ENCODE assay signal across 11 cellular contexts in the genomic region with DNA sequence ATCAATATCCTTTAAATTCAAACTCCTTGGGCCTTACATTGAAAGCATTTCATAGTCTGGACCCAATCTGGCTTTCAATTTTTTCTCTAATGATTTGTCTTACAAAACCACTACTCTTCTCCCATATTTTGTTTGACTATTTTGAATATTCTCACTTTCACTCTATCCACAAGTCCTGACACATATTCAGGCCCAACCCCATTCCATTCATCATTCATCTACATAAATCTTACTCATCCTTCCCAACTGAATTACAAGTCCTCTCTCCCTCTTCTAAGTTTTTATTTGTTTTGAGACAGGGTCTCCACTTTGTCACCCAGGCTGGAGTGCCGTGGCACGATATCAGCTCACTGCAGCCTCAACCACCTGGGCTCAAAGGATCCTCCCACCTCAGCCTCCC.
"Had no signal": no experiment of that assay in that cellular context is flagged by ENCODE, and none has a peak within 500 bp of the region (broad histone marks: within the 10 kb centered on the region; RNA-seq: fewer than 3 reads in every experiment).

No MANE protein-coding gene starts in this region.

- H3K4me1 ChIP-seq: neural progenitor cell, uterus had no signal

- H3K9ac ChIP-seq: neural progenitor cell had no signal

- H3K27me3 Mint-ChIP-seq: activated naive CD8-positive, alpha-beta T cell treated with anti-CD3 and anti-CD28 coated beads, Interleukin-2, amount 10 ng/mL, durations not matched to agents 7 days and 5 days; memory B cell had no signal

- H3K4me3 ChIP-seq: neural progenitor cell, ovary, uterus had no signal

- ATAC-seq: WTC11 had no signal

- DNase-seq: activated naive CD8-positive, alpha-beta T cell treated with anti-CD3 and anti-CD28 coated beads, Interleukin-2, amount 10 ng/mL, durations not matched to agents 7 days and 5 days; aorta; foreskin melanocyte; head of caudate nucleus; ovary; stimulated activated CD4-positive, alpha-beta T cell treated with anti-CD3 and anti-CD28 coated beads, Interleukin-2, amount 100 ng/mL, for 48 hours; uterus had no signal

- H3K36me3 ChIP-seq: ovary, uterus had no signal

- H3K9me3 ChIP-seq: ovary, uterus had no signal

- H3K4me1 Mint-ChIP-seq: memory B cell, neural progenitor cell, WTC11 had no signal

- FAIRE-seq: endometrium had no signal

- H3K27ac ChIP-seq: neural progenitor cell, ovary, uterus had no signal

- H2AFZ ChIP-seq: neural progenitor cell had no signal

- H3K4me2 ChIP-seq: neural progenitor cell had no signal

- H3K9me3 Mint-ChIP-seq: activated naive CD8-positive, alpha-beta T cell treated with anti-CD3 and anti-CD28 coated beads, Interleukin-2, amount 10 ng/mL, durations not matched to agents 7 days and 5 days; memory B cell; neural progenitor cell; WTC11 had no signal

- H3K27me3 ChIP-seq: neural progenitor cell, ovary, uterus had no signal

- H3K27ac Mint-ChIP-seq: activated naive CD8-positive, alpha-beta T cell treated with anti-CD3 and anti-CD28 coated beads, Interleukin-2, amount 10 ng/mL, durations not matched to agents 7 days and 5 days; memory B cell; neural progenitor cell; WTC11 had no signal

- H3K4me3 Mint-ChIP-seq: activated naive CD8-positive, alpha-beta T cell treated with anti-CD3 and anti-CD28 coated beads, Interleukin-2, amount 10 ng/mL, durations not matched to agents 7 days and 5 days; memory B cell; neural progenitor cell; WTC11 had no signal
